1 cellular context compared by ENCODE assay signal in genomic region chr10:86411281-86411841, GRCh38.
TF ChIP-seq lines count a peak whose summit lies in the region.

No MANE protein-coding gene starts in this region.

TF ChIP-seq in GM23338, 12 proteins besides CTCF, POLR2A, EP300 and RAD21 (continued from another document):
- no peak for TF ChIP-seq EZH2 (IDR thresholded peaks at IDR 0.05; ENCODE audit: low read depth, unreplicated experiment)
TF ChIP-seq in GM23338: peak in this region for 0.
